In genomic region chr12:106284294-106285105, GRCh38 we compare ENCODE assay signal across 18 cellular contexts. TPM values are rescaled to one million over a fixed set of nuclear protein-coding genes. Genes with fewer than 3 reads are reported as not detected.
DNase-seq lines count a peak whose midpoint lies in the region; ATAC-seq and TF ChIP-seq lines count a peak whose summit lies in the region.
"Had no signal": no experiment of that assay in that cellular context is flagged by ENCODE, and none has a peak within 500 bp of the region (broad histone marks: within the 10 kb centered on the region; RNA-seq: fewer than 3 reads in every experiment).

No MANE protein-coding gene starts in this region.

- peak overlapping the region; percentile 19 for H3K9ac ChIP-seq in neural cell (ENCODE audit: low read length)

- H3K27ac Mint-ChIP-seq in activated CD4-positive, alpha-beta T cell treated with anti-CD3 and anti-CD28 coated beads for 36 hours = no peak overlapping the region
- no peak overlapping the region for H3K27ac Mint-ChIP-seq in activated CD4-positive, alpha-beta T cell treated with anti-CD3 and anti-CD28 coated beads, Interleukin-2, amount 10 ng/mL, durations not matched to agents 7 days and 5 days
- peak overlapping the region in 4 of 5 experiments; percentile 10 to 92 (median 76) for H3K27ac Mint-ChIP-seq in brain
- no peak overlapping the region for H3K27ac Mint-ChIP-seq in endothelial cell (ENCODE audit: unreplicated experiment)
- H3K27ac Mint-ChIP-seq: natural killer cell treated with Interleukin-12 subunit alpha and Interleukin-12 subunit beta and Interleukin-15 and Interleukin-18, amount 100 ng/mL, for 72 hours had no signal

- no peak for TF ChIP-seq CTCF in brain (conservative IDR thresholded peaks at IDR 0.05)
- no peak for TF ChIP-seq CTCF in neural cell (IDR thresholded peaks at IDR 0.05; ENCODE audit: poor library complexity, severe bottlenecking)
- TF ChIP-seq CTCF in endothelial cell (IDR thresholded peaks at IDR 0.05; ENCODE audit: unreplicated experiment) = no peak

- H3K27ac ChIP-seq in neural cell (ENCODE audit: low read length) = peak overlapping the region; percentile 60
- H3K27ac ChIP-seq: coronary artery, PC-9 had no signal

- H3K9me2 ChIP-seq in neural cell (ENCODE audit: insufficient read depth, low read length) = no peaks in the 10 kb centered on the region

- H3K4me3 Mint-ChIP-seq in activated CD4-positive, alpha-beta T cell treated with anti-CD3 and anti-CD28 coated beads for 36 hours = no peak overlapping the region
- no peak overlapping the region for H3K4me3 Mint-ChIP-seq in activated CD4-positive, alpha-beta T cell treated with anti-CD3 and anti-CD28 coated beads, Interleukin-2, amount 10 ng/mL, durations not matched to agents 7 days and 5 days
- peak overlapping the region in 2 of 5 experiments; percentile 43 to 65 for H3K4me3 Mint-ChIP-seq in brain
- no peak overlapping the region for H3K4me3 Mint-ChIP-seq in endothelial cell (ENCODE audit: unreplicated experiment)
- H3K4me3 Mint-ChIP-seq: activated T-cell treated with anti-CD3 and anti-CD28 coated beads, Interleukin-2, amount 50 U/mL, for 72 hours; natural killer cell treated with Interleukin-12 subunit alpha and Interleukin-12 subunit beta and Interleukin-15 and Interleukin-18, amount 100 ng/mL, for 72 hours had no signal

- TF ChIP-seq EP300 in neural cell (conservative IDR thresholded peaks at IDR 0.05; ENCODE audit: poor library complexity, severe bottlenecking) = peak; percentile 41

- no peak for TF ChIP-seq RAD21 in neural cell (conservative IDR thresholded peaks at IDR 0.05)

- no peaks in the 10 kb centered on the region for H3F3A ChIP-seq in neural cell (ENCODE audit: insufficient read depth, low read length, poor library complexity, severe bottlenecking)

- no peaks in the 10 kb centered on the region for H4K20me1 ChIP-seq in neural cell (ENCODE audit: insufficient read depth)

- H2AFZ ChIP-seq in neural cell (ENCODE audit: low read depth, low read length) = peak overlapping the region; percentile 5
- H2AFZ ChIP-seq: PC-9 had no signal

- ATAC-seq in activated CD4-positive, alpha-beta T cell treated with anti-CD3 and anti-CD28 coated beads for 36 hours = peak; percentile 20
- ATAC-seq in GM18502 (IDR thresholded peaks at IDR 0.05; ENCODE audit: poor library complexity, unreplicated experiment) = no peak
- ATAC-seq: activated CD4-positive, CD25-positive, alpha-beta regulatory T cell treated with anti-CD3 and anti-CD28 coated beads, Interleukin-2, amount 50 U/mL, for 24 hours; natural killer cell treated with Interleukin-12 subunit alpha and Interleukin-12 subunit beta and Interleukin-15 and Interleukin-18, amount 100 ng/mL, for 72 hours had no signal

- no peaks in the 10 kb centered on the region for H3K79me2 ChIP-seq in neural cell (replicated peaks; ENCODE audit: insufficient read depth, low read length)

- no peaks in the 10 kb centered on the region; the same call in 1 of the 2 replicates for H3K36me3 ChIP-seq in MG63
- no peaks in the 10 kb centered on the region for H3K36me3 ChIP-seq in neural cell (ENCODE audit: insufficient read depth, low read length)
- H3K36me3 ChIP-seq: esophagus squamous epithelium had no signal

- intact Hi-C loops in activated CD4-positive, alpha-beta T cell treated with anti-CD3 and anti-CD28 coated beads for 36 hours (cut with DNase I, micrococcal nuclease) = loop anchor here (5.0 kb wide), 1 partner anchor 862 kb away; no protein-coding TSS in a partner anchor

- CTCF ChIA-PET in activated CD4-positive, alpha-beta T cell treated with anti-CD3 and anti-CD28 coated beads for 36 hours (lab: Charles Lee) = interaction anchor here (0.6 to 5.1 kb wide), 6 partner anchors 11 to 113 kb away, joined by 3 to 85 read pairs (median 6); no protein-coding TSS in a partner anchor
- CTCF ChIA-PET in activated CD4-positive, alpha-beta T cell treated with anti-CD3 and anti-CD28 coated beads, Interleukin-2, amount 10 ng/mL, durations not matched to agents 7 days and 5 days (lab: Charles Lee) = interaction anchor here (1.0 to 3.0 kb wide), 3 partner anchors 8 to 58 kb away, joined by 5 to 11 read pairs (median 6); no protein-coding TSS in a partner anchor

- H3K27me3 ChIP-seq in MG63 (no peaks in the 10 kb centered on the region), neural cell (ENCODE audit: insufficient read depth, low read depth, low read length) (no peaks in the 10 kb centered on the region)
- H3K27me3 ChIP-seq: esophagus squamous epithelium had no signal

- peaks cover 11% of the 10 kb centered on the region for H3K9me3 ChIP-seq in MG63
- H3K9me3 ChIP-seq in neural cell (ENCODE audit: low read length) = no peaks in the 10 kb centered on the region
- H3K9me3 ChIP-seq: esophagus squamous epithelium had no signal

- H3K9me3 Mint-ChIP-seq in activated CD4-positive, alpha-beta T cell treated with anti-CD3 and anti-CD28 coated beads for 36 hours (ENCODE audit: low read depth) = peaks cover 7% of the 10 kb centered on the region
- H3K9me3 Mint-ChIP-seq in activated CD4-positive, alpha-beta T cell treated with anti-CD3 and anti-CD28 coated beads, Interleukin-2, amount 10 ng/mL, durations not matched to agents 7 days and 5 days = peaks cover 6% of the 10 kb centered on the region
- H3K9me3 Mint-ChIP-seq in brain (peaks cover 0 to 22% (median 5%) of the 10 kb centered on the region in 5 experiments), endothelial cell (ENCODE audit: unreplicated experiment) (no peaks in the 10 kb centered on the region)

- no peak for DNase-seq in activated CD4-positive, alpha-beta T cell treated with anti-CD3 and anti-CD28 coated beads for 36 hours
- DNase-seq in activated CD4-positive, alpha-beta T cell treated with anti-CD3 and anti-CD28 coated beads, Interleukin-2, amount 10 ng/mL, durations not matched to agents 7 days and 5 days = no peak
- DNase-seq in MG63 (peak; percentile 11), endothelial cell (ENCODE audit: low spot score) (no peak), NCI-H1417 treated with DMSO at 0.1 percent for 48 hours (lab: John Stamatoyannopoulos, UW) (no peak)
- DNase-seq: activated T-cell treated with anti-CD3 and anti-CD28 coated beads, Interleukin-2, amount 50 U/mL, for 72 hours; esophagus squamous epithelium; hypothalamus; NCI-H1105 treated with DMSO at 0.1 percent for 48 hours; NCI-H510A treated with DMSO at 0.1 percent for 48 hours; PC-9; stimulated activated naive CD4-positive, alpha-beta T cell treated with Interleukin-2 at 50 U/mL for 16 hours had no signal

- peaks cover 1% of the 10 kb centered on the region for H3K27me3 Mint-ChIP-seq in activated CD4-positive, alpha-beta T cell treated with anti-CD3 and anti-CD28 coated beads for 36 hours
- H3K27me3 Mint-ChIP-seq in activated CD4-positive, alpha-beta T cell treated with anti-CD3 and anti-CD28 coated beads, Interleukin-2, amount 10 ng/mL, durations not matched to agents 7 days and 5 days = peaks cover 9% of the 10 kb centered on the region
- peaks cover 7% of the 10 kb centered on the region for H3K27me3 Mint-ChIP-seq in brain
- H3K27me3 Mint-ChIP-seq in endothelial cell (ENCODE audit: unreplicated experiment) = no peaks in the 10 kb centered on the region

- H3K4me2 ChIP-seq in neural cell (ENCODE audit: low read length) = no peak overlapping the region
- H3K4me2 ChIP-seq: PC-9 had no signal

- H3K4me3 ChIP-seq in MG63 (no peak overlapping the region), neural cell (ENCODE audit: low read length) (peak overlapping the region; percentile 8)
- H3K4me3 ChIP-seq: coronary artery, esophagus squamous epithelium, PC-9 had no signal

- H3K4me1 Mint-ChIP-seq in activated CD4-positive, alpha-beta T cell treated with anti-CD3 and anti-CD28 coated beads for 36 hours = peaks cover 26% of the 10 kb centered on the region
- H3K4me1 Mint-ChIP-seq in activated CD4-positive, alpha-beta T cell treated with anti-CD3 and anti-CD28 coated beads, Interleukin-2, amount 10 ng/mL, durations not matched to agents 7 days and 5 days = peaks cover 2% of the 10 kb centered on the region
- H3K4me1 Mint-ChIP-seq in brain (peaks cover 8% of the 10 kb centered on the region), endothelial cell (ENCODE audit: unreplicated experiment) (peaks cover 5% of the 10 kb centered on the region)

- POLR2A ChIA-PET in activated CD4-positive, alpha-beta T cell treated with anti-CD3 and anti-CD28 coated beads for 36 hours (lab: Charles Lee) = no interaction called here
- POLR2A ChIA-PET in activated CD4-positive, alpha-beta T cell treated with anti-CD3 and anti-CD28 coated beads, Interleukin-2, amount 10 ng/mL, durations not matched to agents 7 days and 5 days (lab: Charles Lee) = no interaction called here

- peaks cover 3% of the 10 kb centered on the region for H3K36me3 Mint-ChIP-seq in activated CD4-positive, alpha-beta T cell treated with anti-CD3 and anti-CD28 coated beads for 36 hours (ENCODE audit: low read depth)
- peaks cover 3% of the 10 kb centered on the region for H3K36me3 Mint-ChIP-seq in activated CD4-positive, alpha-beta T cell treated with anti-CD3 and anti-CD28 coated beads, Interleukin-2, amount 10 ng/mL, durations not matched to agents 7 days and 5 days (ENCODE audit: low read depth)
- H3K36me3 Mint-ChIP-seq in brain (no peaks in the 10 kb centered on the region), endothelial cell (ENCODE audit: low read depth, unreplicated experiment) (no peaks in the 10 kb centered on the region)

RNA-seq across cellular contexts. Expression of gene TCP11L2, which starts 18.0 kb away (rescaled TPM):
- 10 to 100 TPM in 1 of 2 experiments, 1 to 10 TPM in 1; 8.6 to 11.8 TPM for total RNA-seq in activated CD4-positive, alpha-beta T cell treated with anti-CD3 and anti-CD28 coated beads for 36 hours
- 10 to 100 TPM; 20.9 to 21.0 TPM for total RNA-seq in activated CD4-positive, alpha-beta T cell treated with anti-CD3 and anti-CD28 coated beads, Interleukin-2, amount 10 ng/mL, durations not matched to agents 7 days and 5 days
- 33.9 and 37.0 TPM in 2 replicates for total RNA-seq in MG63 (2014; rRNA removed; shearing (Covaris generic); ENCODE audit: low replicate concordance)
- 3.6 TPM for polyA plus RNA-seq in brain (ENCODE audit: insufficient read depth, low read depth, low replicate concordance)
- polyA plus RNA-seq in neural cell = 16.6 and 17.8 TPM in 2 replicates
- polyA minus RNA-seq in neural cell = 44.6 and 45.0 TPM in 2 replicates
- total RNA-seq in endothelial cell (ENCODE audit: unreplicated experiment) = 14.0 TPM

RNA-seq across cellular contexts. Expression of gene CKAP4, which starts 36.7 kb away (rescaled TPM):
- total RNA-seq in activated CD4-positive, alpha-beta T cell treated with anti-CD3 and anti-CD28 coated beads for 36 hours = 10 to 100 TPM; 13.7 to 15.6 TPM
- total RNA-seq in activated CD4-positive, alpha-beta T cell treated with anti-CD3 and anti-CD28 coated beads, Interleukin-2, amount 10 ng/mL, durations not matched to agents 7 days and 5 days = 1 to 10 TPM; 1.7 to 2.1 TPM
- total RNA-seq in MG63 (2014; rRNA removed; shearing (Covaris generic); ENCODE audit: low replicate concordance) = 183 and 206 TPM in 2 replicates
- 35.6 TPM for polyA plus RNA-seq in brain (ENCODE audit: insufficient read depth, low read depth, low replicate concordance)
- polyA plus RNA-seq in neural cell = 50.0 and 51.5 TPM in 2 replicates
- polyA minus RNA-seq in neural cell = 42.9 and 49.1 TPM in 2 replicates
- 76.7 TPM for total RNA-seq in endothelial cell (ENCODE audit: unreplicated experiment)

Comparison
In these comparisons a context has a peak if more than half of its experiments do, and no peak if none do; other contexts are left out.
1. RNA of gene CKAP4, which starts 36.7 kb away (total RNA-seq): 183 to 206 TPM in MG63, 76.7 TPM in endothelial cell (single experiment) and 13.7 to 15.6 TPM in activated CD4-positive, alpha-beta T cell treated with anti-CD3 and anti-CD28 coated beads for 36 hours; 1.7 to 2.1 TPM in activated CD4-positive, alpha-beta T cell treated with anti-CD3 and anti-CD28 coated beads, Interleukin-2, amount 10 ng/mL, durations not matched to agents 7 days and 5 days; every median in the first group is over 4 times any median in the second.
2. H3K27ac Mint-ChIP-seq: peak in brain (4 of 5); none in activated CD4-positive, alpha-beta T cell treated with anti-CD3 and anti-CD28 coated beads for 36 hours (single experiment), activated CD4-positive, alpha-beta T cell treated with anti-CD3 and anti-CD28 coated beads, Interleukin-2, amount 10 ng/mL, durations not matched to agents 7 days and 5 days (single experiment) and endothelial cell (single experiment).